Comparison of ENCODE assay signal across 1 cellular context in the genomic region with DNA sequence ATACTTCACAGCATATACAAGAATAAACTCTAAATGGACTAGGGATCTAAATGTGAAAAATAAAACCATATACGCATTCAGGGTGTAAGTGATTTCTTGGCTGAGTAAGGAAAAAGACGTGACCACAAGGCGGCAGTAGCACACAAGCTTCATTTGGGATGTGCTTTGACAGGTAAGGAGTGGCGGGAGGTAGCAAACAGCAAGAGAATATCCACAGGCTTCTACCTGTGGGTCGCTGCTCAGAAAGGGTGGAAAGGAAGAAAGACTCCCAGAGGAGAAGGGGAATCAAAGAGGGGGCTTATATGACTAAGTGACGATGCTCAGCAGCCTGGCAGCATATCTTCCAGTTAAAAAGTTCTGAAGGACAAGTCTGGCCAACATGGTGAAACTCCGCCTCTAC.
TF ChIP-seq lines count a peak whose summit lies in the region.

No MANE protein-coding gene starts in this region.

TF ChIP-seq in H1, 55 proteins besides CTCF, POLR2A, EP300 and RAD21:
- TF ChIP-seq ATF2 (IDR thresholded peaks at IDR 0.05; ENCODE audit: low read length) (no peak), SIN3A (conservative IDR thresholded peaks at IDR 0.05 in 1 of 2, IDR thresholded peaks at IDR 0.05 in 1 of 2; ENCODE audit: low read depth in 1 of 2, low read length in 2 of 2) (peak in 1 of 2 experiments; percentile 88; a peak in 2 of 4 replicates)
